Comparison of ENCODE assay signal across 8 cellular contexts in the genomic region with DNA sequence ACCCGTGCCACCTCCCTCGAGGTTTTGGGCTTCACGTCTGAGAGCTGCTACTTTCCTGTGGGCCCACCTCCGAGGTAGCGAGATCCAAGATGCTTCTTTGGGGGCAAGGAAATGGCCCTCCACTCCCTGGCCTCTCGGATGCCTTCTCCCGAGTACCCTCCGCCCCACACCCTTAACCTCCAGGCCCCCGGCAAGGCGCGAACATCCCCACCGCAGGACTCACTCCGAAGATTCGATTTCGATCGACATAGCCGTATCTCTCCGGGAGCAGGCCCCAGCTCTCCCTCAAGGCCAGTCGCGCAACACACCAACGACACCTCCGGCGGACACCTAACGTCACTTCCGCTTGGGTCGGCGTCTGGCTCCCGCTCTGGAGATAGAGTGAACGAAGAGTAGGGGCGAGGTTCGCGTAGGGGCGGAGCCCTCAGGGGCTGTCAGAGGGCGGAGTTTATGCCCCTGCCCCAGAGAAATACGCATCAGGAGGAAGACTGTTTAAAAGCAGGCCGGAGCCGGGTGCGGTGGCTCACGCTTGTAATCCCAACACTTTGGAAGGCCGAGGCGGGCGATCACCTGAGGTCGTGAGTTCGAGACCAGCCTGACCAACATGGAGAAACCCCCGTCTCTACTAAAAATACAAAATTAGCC. TPM values are rescaled to one million over a fixed set of nuclear protein-coding genes. Genes with fewer than 3 reads are reported as not detected.
DNase-seq lines count a peak whose midpoint lies in the region; ATAC-seq, FAIRE-seq and TF ChIP-seq lines count a peak whose summit lies in the region.

A gene (minus strand): TSS at position 315 of the 645 bp plus-strand sequence. CDS start 66 bp downstream, at position 249.

- H3K9ac ChIP-seq in kidney (ENCODE audit: low read length in 2 of 2), result peak within 1 kb of the TSS; percentile 89 to 99

- H3K9me3 ChIP-seq in kidney (ENCODE audit: control insufficient read depth in 1 of 2, low read length in 2 of 2), result no peaks in the 10 kb centered on the region

- no peaks in the 10 kb centered on the region for H3K9me3 Mint-ChIP-seq in chondrocyte (ENCODE audit: low read depth)

- peak; percentile 99 for ATAC-seq in HG03439 (IDR thresholded peaks at IDR 0.05; ENCODE audit: unreplicated experiment)

- DNase-seq in AML-193 (lab: John Stamatoyannopoulos, UW) (peak; percentile 95 to 96), NCI-H510A treated with DMSO at 0.1 percent for 48 hours (lab: John Stamatoyannopoulos, UW) (peak; percentile 72), chondrocyte (ENCODE audit: low spot score) (peak; percentile 99), kidney (peak; percentile 99)
- peak; percentile 91 for DNase-seq in activated CD4-positive, alpha-beta T cell treated with anti-CD3 and anti-CD28 coated beads for 24 hours (ENCODE audit: low read depth in 2 of 2)
- peak; percentile 97 for DNase-seq in stimulated activated CD4-positive, alpha-beta T cell treated with anti-CD3 and anti-CD28 coated beads, Interleukin-15, amount 100 ng/mL, for 24 hours

- H3K36me3 ChIP-seq in kidney (ENCODE audit: control insufficient read depth in 1 of 2, insufficient read depth in 2 of 2, low read length in 2 of 2), result peaks cover 0 to 8% of the 10 kb centered on the region in 2 donors

- peaks cover 14% of the 10 kb centered on the region for H3K4me1 Mint-ChIP-seq in chondrocyte (ENCODE audit: low read depth)

- peak within 1 kb of the TSS; percentile 100 for H3K27ac Mint-ChIP-seq in chondrocyte (ENCODE audit: unreplicated experiment)

- peak; percentile 92 for FAIRE-seq in kidney (lab: Jason Lieb, UNC)

- TF ChIP-seq POLR2A in GM19193 (IDR thresholded peaks at IDR 0.05; ENCODE audit: extremely low read depth, insufficient read depth, insufficient read length), result peak; percentile 88

- no peak for TF ChIP-seq CTCF in chondrocyte (IDR thresholded peaks at IDR 0.05)
- no peak for TF ChIP-seq CTCF in kidney (IDR thresholded peaks at IDR 0.05; ENCODE audit: borderline replicate concordance, extremely low read depth, insufficient read depth)

- peak within 1 kb of the TSS; percentile 100 for H3K4me3 Mint-ChIP-seq in chondrocyte (ENCODE audit: unreplicated experiment)

- H3K36me3 Mint-ChIP-seq in chondrocyte (ENCODE audit: low read depth), result peaks cover 9% of the 10 kb centered on the region

- peak within 1 kb of the TSS; percentile 89 to 96 for H3K27ac ChIP-seq in kidney (ENCODE audit: low read depth in 2 of 2, low read length in 2 of 2)

- H3K4me3 ChIP-seq in kidney (ENCODE audit: low read length in 2 of 2), result peak within 1 kb of the TSS; percentile 87 to 100

- peaks cover 0 to 9% of the 10 kb centered on the region in 2 donors for H3K4me1 ChIP-seq in kidney (ENCODE audit: control insufficient read depth in 1 of 2, insufficient read depth in 1 of 2, low read depth in 1 of 2, low read length in 2 of 2)

- intact Hi-C loops in kidney (cut with DNase I), result no loop called here

- no peaks in the 10 kb centered on the region for H3K27me3 Mint-ChIP-seq in chondrocyte (ENCODE audit: low read depth)

RNA-seq across cellular contexts. Expression of the gene that starts here (rescaled TPM):
- total RNA-seq in chondrocyte, result 17.4 to 21.1 TPM (median 17.5 TPM) in 3 replicates
- total RNA-seq in kidney, result 22.0 TPM
- polyA plus RNA-seq in kidney (ENCODE audit: insufficient read depth, low read depth, low replicate concordance), result 12.8 TPM

Comparison
In these comparisons a context has a peak if more than half of its experiments do, and no peak if none do; other contexts are left out.
1. Peak in every context shown above with its lines: DNase-seq, ATAC-seq, H3K4me3 ChIP-seq and H3K27ac ChIP-seq.